ENCODE assay signal across 12 cellular contexts in the genomic region with DNA sequence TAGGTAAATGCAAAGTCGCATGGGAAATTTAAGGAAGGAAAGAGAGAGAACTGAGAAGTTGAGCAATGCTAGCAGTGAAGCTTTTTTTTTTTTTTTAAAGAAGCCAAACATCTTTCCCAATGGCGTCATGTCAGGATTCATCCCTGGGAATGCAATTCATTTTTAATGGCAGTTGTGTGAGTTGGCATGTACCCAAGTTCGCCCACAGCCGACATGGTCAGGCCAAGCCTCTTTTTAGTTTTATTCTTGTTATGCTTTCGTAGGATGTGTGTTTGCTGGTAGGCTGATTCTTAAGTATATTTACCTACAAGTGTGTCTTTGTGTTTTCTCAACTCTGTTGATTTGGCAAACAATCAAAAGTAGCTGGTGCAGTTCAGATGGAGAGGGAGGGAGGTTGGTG.
DNase-seq lines count a peak whose midpoint lies in the region; ATAC-seq, FAIRE-seq and TF ChIP-seq lines count a peak whose summit lies in the region.
"Had no signal": no experiment of that assay in that cellular context is flagged by ENCODE, and none has a peak within 500 bp of the region (broad histone marks: within the 10 kb centered on the region; RNA-seq: fewer than 3 reads in every experiment).

No MANE protein-coding gene starts in this region.

- 5% methylated on average over 5 of the region's 5 CpGs for WGBS in A549 (ENCODE audit: missing lambda C conversion rate)

- POLR2A ChIA-PET in A549 (lab: Yijun Ruan, JAX) = no interaction called here

- H3K4me3 ChIP-seq in A549 = no peak overlapping the region
- no peak overlapping the region for H3K4me3 ChIP-seq in epithelial cell of esophagus (ENCODE audit: low read length)
- H3K4me3 ChIP-seq in ascending aorta = no peak overlapping the region

- H3K27ac ChIP-seq in A549 = no peak overlapping the region
- H3K27ac ChIP-seq in ascending aorta = no peak overlapping the region

- CTCF ChIA-PET in A549 (lab: Yijun Ruan, JAX) = interaction anchor here (1.4 to 2.2 kb wide), 2 partner anchors 13 to 118 kb away, joined by 3 to 5 read pairs; no protein-coding TSS in a partner anchor

- no peaks in the 10 kb centered on the region for H3K27me3 ChIP-seq in ascending aorta

- no peak for FAIRE-seq in A549 (lab: Jason Lieb, UNC)

- 0 out of 3 replicates have a peak overlapping the region, but pooled peaks have one; percentile 2 for H3K4me2 ChIP-seq in A549

- DNase-seq in A549 (ENCODE audit: low read depth in 1 of 2, low spot score in 1 of 2) (peak in 1 of 2 experiments; percentile 49), DMS79 (lab: John Stamatoyannopoulos, UW) (peak; percentile 92), NCI-H226 (peak; percentile 38), epithelial cell of esophagus (ENCODE audit: low read depth) (peak; percentile 90), NCI-H1694 treated with DMSO at 0.1 percent for 48 hours (lab: John Stamatoyannopoulos, UW) (no peak), ascending aorta (ENCODE audit: low spot score in 2 of 2) (no peak)
- no peak for DNase-seq in activated CD4-positive, alpha-beta T cell treated with anti-CD3 and anti-CD28 coated beads, Interleukin-2, amount 50 U/mL, for 48 hours
- DNase-seq: amniotic stem cell, glutamatergic neuron, left ventricle myocardium superior, NCI-H1092 had no signal

- TF ChIP-seq RAD21 in A549 (conservative IDR thresholded peaks at IDR 0.05 in 1 of 2, IDR thresholded peaks at IDR 0.05 in 1 of 2) = no peak

- ATAC-seq in A549 (0 out of 6 replicates have a peak, but pooled peaks of 1 of the 2 experiments have one; percentile 22), HG02938 (IDR thresholded peaks at IDR 0.05; ENCODE audit: unreplicated experiment) (no peak)
- ATAC-seq: left ventricle myocardium superior had no signal

- H3K36me3 ChIP-seq in ascending aorta = no peaks in the 10 kb centered on the region

- TF ChIP-seq POLR2A in A549 (IDR thresholded peaks at IDR 0.05; ENCODE audit: low read length) = no peak

- TF ChIP-seq CTCF in A549 (IDR thresholded peaks at IDR 0.05) = no peak
- no peak for TF ChIP-seq CTCF in epithelial cell of esophagus (IDR thresholded peaks at IDR 0.05; ENCODE audit: insufficient read depth, low read depth, low read length, missing control alignments)
- no peak for TF ChIP-seq CTCF in ascending aorta (IDR thresholded peaks at IDR 0.05)

- H3K9me3 ChIP-seq in A549 = no peaks in the 10 kb centered on the region
- no peaks in the 10 kb centered on the region for H3K9me3 ChIP-seq in ascending aorta

- H3K4me1 ChIP-seq in A549 = no peaks in the 10 kb centered on the region
- H3K4me1 ChIP-seq in ascending aorta = no peaks in the 10 kb centered on the region

- no peak for TF ChIP-seq EP300 in A549 (IDR thresholded peaks at IDR 0.05)

- intact Hi-C loops in ascending aorta (cut with DNase I) = no loop called here

TF ChIP-seq in A549, 52 proteins besides CTCF, POLR2A, EP300 and RAD21:
- TF ChIP-seq CEBPB (IDR thresholded peaks at IDR 0.05) (0 out of 4 replicates have a peak, but pooled peaks of 1 of the 2 experiments have one; percentile 23), FOSB (CRISPR knock-in tag; IDR thresholded peaks at IDR 0.05) (no peak)
TF ChIP-seq in A549: peak in this region for 1.

Comparison
In these comparisons a context has a peak if more than half of its experiments do, and no peak if none do; other contexts are left out.
1. DNase-seq: peak in DMS79 (single experiment), NCI-H226 (single experiment) and epithelial cell of esophagus (single experiment); none in NCI-H1694 treated with DMSO at 0.1 percent for 48 hours (single experiment), activated CD4-positive, alpha-beta T cell treated with anti-CD3 and anti-CD28 coated beads, Interleukin-2, amount 50 U/mL, for 48 hours (0 of 2) and ascending aorta (0 of 2).